ENCODE assay signal across 1 cellular context in genomic region chr20:48653706-48654051, GRCh38.
TF ChIP-seq lines count a peak whose summit lies in the region.

No MANE protein-coding gene starts in this region.

TF ChIP-seq in GM12878, 131 proteins besides CTCF, POLR2A, EP300 and RAD21 (continued from another document):
- TF ChIP-seq NR2C1 (IDR thresholded peaks at IDR 0.05) (no peak), KLF5 (IDR thresholded peaks at IDR 0.05; ENCODE audit: partially characterized antibody) (no peak), POU2F2 (IDR thresholded peaks at IDR 0.05; ENCODE audit: borderline replicate concordance, low read depth, low read length) (no peak), HCFC1 (IDR thresholded peaks at IDR 0.05; ENCODE audit: low read length) (no peak), NBN (IDR thresholded peaks at IDR 0.05) (no peak), IKZF2 (IDR thresholded peaks at IDR 0.05) (no peak), NR2C2 (IDR thresholded peaks at IDR 0.05; ENCODE audit: borderline replicate concordance, control insufficient read depth, insufficient read length, low read depth) (no peak), SIN3A (IDR thresholded peaks at IDR 0.05; ENCODE audit: low read depth, low read length) (no peak)
